Comparison of ENCODE assay signal across 14 cellular contexts in genomic region chr5:149616727-149617284, GRCh38. TPM values are rescaled to one million over a fixed set of nuclear protein-coding genes. Genes with fewer than 3 reads are reported as not detected.
DNase-seq lines count a peak whose midpoint lies in the region; ATAC-seq and TF ChIP-seq lines count a peak whose summit lies in the region.
"Had no signal": no experiment of that assay in that cellular context is flagged by ENCODE, and none has a peak within 500 bp of the region (broad histone marks: within the 10 kb centered on the region; RNA-seq: fewer than 3 reads in every experiment).

No MANE protein-coding gene starts in this region.

- TF ChIP-seq EP300 in upper lobe of left lung (IDR thresholded peaks at IDR 0.05): no peak

- H3K9me3 ChIP-seq in upper lobe of left lung: no peaks in the 10 kb centered on the region
- H3K9me3 ChIP-seq: body of pancreas, lower lobe of right lung had no signal

- H3K4me3 Mint-ChIP-seq in activated CD8-positive, alpha-beta memory T cell treated with anti-CD3 and anti-CD28 coated beads, Interleukin-2, amount 10 ng/mL, durations not matched to agents 7 days and 5 days: no peak overlapping the region
- no peak overlapping the region for H3K4me3 Mint-ChIP-seq in stimulated activated naive B cell treated with anti-CD40 and anti-IgM and Interleukin-4, amounts not matched to agents 10 μg/mL and 1 μg/mL and 100 μg/mL, for 72 hours
- no peak overlapping the region for H3K4me3 Mint-ChIP-seq in glutamatergic neuron (ENCODE audit: unreplicated experiment)

- H3K4me1 ChIP-seq in upper lobe of left lung: no peaks in the 10 kb centered on the region
- H3K4me1 ChIP-seq: body of pancreas, lower lobe of right lung had no signal

- H3K27me3 Mint-ChIP-seq in activated CD8-positive, alpha-beta memory T cell treated with anti-CD3 and anti-CD28 coated beads, Interleukin-2, amount 10 ng/mL, durations not matched to agents 7 days and 5 days: peaks cover 4% of the 10 kb centered on the region
- H3K27me3 Mint-ChIP-seq in stimulated activated naive B cell treated with anti-CD40 and anti-IgM and Interleukin-4, amounts not matched to agents 10 μg/mL and 1 μg/mL and 100 μg/mL, for 72 hours: peaks cover 0 to 8% of the 10 kb centered on the region in 2 donors
- H3K27me3 Mint-ChIP-seq in glutamatergic neuron (ENCODE audit: unreplicated experiment): peaks cover 2% of the 10 kb centered on the region

- H3K36me3 Mint-ChIP-seq in activated CD8-positive, alpha-beta memory T cell treated with anti-CD3 and anti-CD28 coated beads, Interleukin-2, amount 10 ng/mL, durations not matched to agents 7 days and 5 days: no peaks in the 10 kb centered on the region
- no peaks in the 10 kb centered on the region for H3K36me3 Mint-ChIP-seq in stimulated activated naive B cell treated with anti-CD40 and anti-IgM and Interleukin-4, amounts not matched to agents 10 μg/mL and 1 μg/mL and 100 μg/mL, for 72 hours
- no peaks in the 10 kb centered on the region for H3K36me3 Mint-ChIP-seq in glutamatergic neuron (ENCODE audit: unreplicated experiment)

- no peak overlapping the region for H3K4me3 ChIP-seq in upper lobe of left lung
- H3K4me3 ChIP-seq: body of pancreas, lower lobe of right lung had no signal

- CTCF ChIA-PET in activated CD8-positive, alpha-beta memory T cell treated with anti-CD3 and anti-CD28 coated beads, Interleukin-2, amount 10 ng/mL, durations not matched to agents 7 days and 5 days (lab: Charles Lee): interaction anchor here (0.8 to 3.1 kb wide), 7 partner anchors 11 to 217 kb away, joined by 3 to 17 read pairs (median 4); no protein-coding TSS in a partner anchor

- H3K27ac ChIP-seq in upper lobe of left lung: no peak overlapping the region
- H3K27ac ChIP-seq: body of pancreas, lower lobe of right lung had no signal

- no peaks in the 10 kb centered on the region for H3K9me3 Mint-ChIP-seq in activated CD8-positive, alpha-beta memory T cell treated with anti-CD3 and anti-CD28 coated beads, Interleukin-2, amount 10 ng/mL, durations not matched to agents 7 days and 5 days (ENCODE audit: low read depth)
- no peaks in the 10 kb centered on the region for H3K9me3 Mint-ChIP-seq in stimulated activated naive B cell treated with anti-CD40 and anti-IgM and Interleukin-4, amounts not matched to agents 10 μg/mL and 1 μg/mL and 100 μg/mL, for 72 hours
- peaks cover 2% of the 10 kb centered on the region for H3K9me3 Mint-ChIP-seq in glutamatergic neuron (ENCODE audit: unreplicated experiment)

- H3K4me1 Mint-ChIP-seq in activated CD8-positive, alpha-beta memory T cell treated with anti-CD3 and anti-CD28 coated beads, Interleukin-2, amount 10 ng/mL, durations not matched to agents 7 days and 5 days: peaks cover 26% of the 10 kb centered on the region
- H3K4me1 Mint-ChIP-seq in stimulated activated naive B cell treated with anti-CD40 and anti-IgM and Interleukin-4, amounts not matched to agents 10 μg/mL and 1 μg/mL and 100 μg/mL, for 72 hours: peaks cover 3 to 13% of the 10 kb centered on the region in 2 donors
- H3K4me1 Mint-ChIP-seq in glutamatergic neuron (ENCODE audit: low read depth, unreplicated experiment): peaks cover 1% of the 10 kb centered on the region

- 72 to 76% methylated on average over 3 of the region's 3 CpGs for WGBS in upper lobe of left lung, 2 donors

- no peak overlapping the region for H3K27ac Mint-ChIP-seq in activated CD8-positive, alpha-beta memory T cell treated with anti-CD3 and anti-CD28 coated beads, Interleukin-2, amount 10 ng/mL, durations not matched to agents 7 days and 5 days
- H3K27ac Mint-ChIP-seq in stimulated activated naive B cell treated with anti-CD40 and anti-IgM and Interleukin-4, amounts not matched to agents 10 μg/mL and 1 μg/mL and 100 μg/mL, for 72 hours: no peak overlapping the region
- no peak overlapping the region for H3K27ac Mint-ChIP-seq in glutamatergic neuron (ENCODE audit: unreplicated experiment)

- no peak for TF ChIP-seq CTCF in upper lobe of left lung (IDR thresholded peaks at IDR 0.05)
- TF ChIP-seq CTCF in glutamatergic neuron (IDR thresholded peaks at IDR 0.05; ENCODE audit: partially characterized antibody, unreplicated experiment): no peak

- DNase-seq in activated CD8-positive, alpha-beta memory T cell treated with anti-CD3 and anti-CD28 coated beads, Interleukin-2, amount 10 ng/mL, durations not matched to agents 7 days and 5 days: no peak
- DNase-seq in activated CD8-positive, alpha-beta memory T cell treated with anti-CD3 and anti-CD28 coated beads, Interleukin-2, amount 50 U/mL, for 48 hours: no peak
- DNase-seq in stimulated activated naive B cell treated with anti-CD40 and anti-IgM and Interleukin-4, amounts not matched to agents 10 μg/mL and 1 μg/mL and 100 μg/mL, for 72 hours: no peak
- no peak for DNase-seq in effector CD4-positive, alpha-beta T cell
- DNase-seq in upper lobe of left lung (no peak), glutamatergic neuron (no peak)
- DNase-seq: ACHN; activated CD4-positive, alpha-beta T cell treated with anti-CD3 and anti-CD28 coated beads, Interleukin-2, amount 50 U/mL, for 4 hours; lower lobe of right lung; NCI-H1436; retina had no signal

- H3K27me3 ChIP-seq in upper lobe of left lung: no peaks in the 10 kb centered on the region
- H3K27me3 ChIP-seq: body of pancreas had no signal

- no peak for TF ChIP-seq POLR2A in upper lobe of left lung (IDR thresholded peaks at IDR 0.05)

- peak; percentile 60 for ATAC-seq in activated CD8-positive, alpha-beta memory T cell treated with anti-CD3 and anti-CD28 coated beads, Interleukin-2, amount 10 ng/mL, durations not matched to agents 7 days and 5 days
- peak; percentile 67 for ATAC-seq in GM21529 (IDR thresholded peaks at IDR 0.05; ENCODE audit: unreplicated experiment)
- peak; percentile 65 for ATAC-seq in HG03442 (IDR thresholded peaks at IDR 0.05; ENCODE audit: unreplicated experiment)
- ATAC-seq in stimulated activated naive B cell treated with anti-CD40 and anti-IgM and Interleukin-4, amounts not matched to agents 10 μg/mL and 1 μg/mL and 100 μg/mL, for 72 hours (replicated peaks): peak; percentile 64 to 71
- ATAC-seq in upper lobe of left lung (ENCODE audit: low FRiP score in 2 of 2): no peak
- ATAC-seq: body of pancreas, lower lobe of right lung had no signal

- peaks cover 0 to 26% (median 8%) of the 10 kb centered on the region in 4 donors for H3K36me3 ChIP-seq in upper lobe of left lung

RNA-seq across cellular contexts. Expression of gene ARHGEF37, which starts 35.5 kb away (rescaled TPM):
- total RNA-seq in activated CD8-positive, alpha-beta memory T cell treated with anti-CD3 and anti-CD28 coated beads, Interleukin-2, amount 10 ng/mL, durations not matched to agents 7 days and 5 days: 1 to 10 TPM in 1 of 2 experiments, under 1 TPM in 1; 0.37 to 1.1 TPM
- total RNA-seq in upper lobe of left lung (10 to 100 TPM in 3 of 6 donors, 1 to 10 TPM in 3; 4.3 to 13.6 (median 10.0) TPM), glutamatergic neuron (ENCODE audit: unreplicated experiment) (1.0 TPM)

Comparison
In these comparisons a context has a peak if more than half of its experiments do, and no peak if none do; other contexts are left out.
1. ATAC-seq: peak in activated CD8-positive, alpha-beta memory T cell treated with anti-CD3 and anti-CD28 coated beads, Interleukin-2, amount 10 ng/mL, durations not matched to agents 7 days and 5 days (single experiment), GM21529 (single experiment), HG03442 (single experiment) and stimulated activated naive B cell treated with anti-CD40 and anti-IgM and Interleukin-4, amounts not matched to agents 10 μg/mL and 1 μg/mL and 100 μg/mL, for 72 hours (2 of 2); none in upper lobe of left lung (0 of 2).